In the genomic region with DNA sequence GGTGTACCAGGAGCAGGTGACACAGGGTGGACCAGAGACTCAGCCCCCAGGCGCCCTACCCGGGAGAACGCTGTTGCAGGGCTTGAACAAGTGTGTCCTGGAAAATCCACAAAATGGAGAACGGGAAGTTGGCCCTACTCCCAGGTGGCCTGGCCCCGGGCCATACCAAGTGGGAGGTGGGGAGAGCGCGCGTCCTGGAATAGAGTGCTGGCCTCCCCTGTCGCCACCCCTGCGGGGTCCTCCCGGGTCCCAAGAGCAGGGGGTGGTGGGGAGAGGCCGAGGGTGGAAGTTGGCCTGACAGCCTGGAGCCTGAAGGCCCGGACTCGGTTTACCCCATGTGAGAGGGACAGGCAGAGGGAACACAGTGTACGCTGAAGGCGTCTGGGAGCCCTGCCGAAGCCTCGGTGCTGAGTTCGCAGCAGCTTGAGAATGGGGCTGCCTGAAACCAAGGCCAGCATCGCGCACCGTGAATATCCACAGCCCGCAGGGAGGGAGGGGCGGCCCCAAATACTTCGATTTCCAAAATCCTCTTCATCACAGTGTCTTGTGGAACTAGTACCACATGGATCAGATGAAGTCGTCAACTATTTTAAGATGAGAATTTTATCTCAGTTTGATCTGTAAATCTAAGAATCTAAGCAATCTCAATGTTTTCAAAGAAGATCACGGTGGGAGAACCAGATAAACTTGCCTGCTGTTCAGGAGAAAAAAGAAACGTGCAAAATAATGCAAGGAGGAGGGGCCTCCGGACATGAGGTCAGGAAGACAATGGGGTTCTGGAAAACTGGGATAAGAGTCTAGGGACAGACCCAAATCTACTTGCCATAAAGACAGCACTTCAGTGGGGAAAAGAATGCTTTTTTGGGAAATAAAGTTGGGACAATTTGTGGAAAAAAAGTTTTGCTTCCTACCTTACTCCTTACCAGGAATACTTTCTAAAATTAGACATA, we compare ENCODE assay signal across 9 cellular contexts. TPM values are rescaled to one million over a fixed set of nuclear protein-coding genes. Genes with fewer than 3 reads are reported as not detected.
DNase-seq lines count a peak whose midpoint lies in the region; ATAC-seq, FAIRE-seq and TF ChIP-seq lines count a peak whose summit lies in the region.
"Had no signal": no experiment of that assay in that cellular context is flagged by ENCODE, and none has a peak within 500 bp of the region (broad histone marks: within the 10 kb centered on the region; RNA-seq: fewer than 3 reads in every experiment).

No MANE protein-coding gene starts in this region.

- CTCF ChIA-PET in Calu3 (lab: Charles Lee) (interaction anchor here (0.6 to 1.8 kb wide), 3 partner anchors 9 to 35 kb away, joined by 3 to 10 read pairs (median 4); no protein-coding TSS in a partner anchor), PC-3 (lab: Charles Lee) (no interaction called here)

- DNase-seq in Calu3 (no peak), PC-3 (no peak), epithelial cell of esophagus (ENCODE audit: low read depth) (no peak), nucleus accumbens (lab: John Stamatoyannopoulos, UW) (peak in 29 of 56 donors; percentile 1 to 69 (median 49)), NCI-H524 treated with DMSO at 0.1 percent for 48 hours (lab: John Stamatoyannopoulos, UW) (no peak), kidney tubule cell (ENCODE audit: low spot score) (no peak), GM12892 (ENCODE audit: insufficient read length) (no peak)
- no peak for DNase-seq in activated CD4-positive, CD25-positive, alpha-beta regulatory T cell treated with anti-CD3 and anti-CD28 coated beads, Interleukin-2, amount 50 U/mL, for 72 hours

- H3K9me3 Mint-ChIP-seq in Calu3 (ENCODE audit: low read depth, unreplicated experiment) = no peaks in the 10 kb centered on the region

- H3K27me3 Mint-ChIP-seq in Calu3 (ENCODE audit: unreplicated experiment) = no peaks in the 10 kb centered on the region

- no peaks in the 10 kb centered on the region for H3K9me2 ChIP-seq in PC-3 (replicated peaks; ENCODE audit: low read length)

- no peak for ATAC-seq in PC-3

- FAIRE-seq in GM12892 (lab: Jason Lieb, UNC) = no peak
- FAIRE-seq: colon had no signal

- no peak overlapping the region for H2AFZ ChIP-seq in PC-3 (ENCODE audit: low read length)

- TF ChIP-seq CTCF in Calu3 (IDR thresholded peaks at IDR 0.05; ENCODE audit: unreplicated experiment) (no peak), PC-3 (conservative IDR thresholded peaks at IDR 0.05; ENCODE audit: low read depth, low read length) (no peak), epithelial cell of esophagus (IDR thresholded peaks at IDR 0.05; ENCODE audit: insufficient read depth, low read depth, low read length, missing control alignments) (no peak)

- H3K79me2 ChIP-seq in PC-3 (ENCODE audit: low read length) = peaks cover 38% of the 10 kb centered on the region

- no TSS peak for BruUV-seq in Calu3 (replicated peaks; lab: Mats Ljungman, UMichigan)
- BruUV-seq in PC-3 (replicated peaks; lab: Mats Ljungman, UMichigan) = no TSS peak

- H3F3A ChIP-seq in PC-3 (ENCODE audit: low read length, unreplicated experiment) = no peaks in the 10 kb centered on the region

- no peaks in the 10 kb centered on the region for H3K27me3 ChIP-seq in PC-3 (ENCODE audit: low read length)

- intact Hi-C loops in Calu3 (cut with micrococcal nuclease; ENCODE audit: unreplicated experiment) (no loop called here), PC-3 (cut with micrococcal nuclease) (no loop called here)

- peak overlapping the region; percentile 98 for H3K4me2 ChIP-seq in PC-3 (ENCODE audit: low read length)

- H3K27ac ChIP-seq in PC-3 (ENCODE audit: low read length) = no peak overlapping the region

- H3K9me3 ChIP-seq in PC-3 (ENCODE audit: low read length) = no peaks in the 10 kb centered on the region

- TF ChIP-seq POLR2A in GM12892 (IDR thresholded peaks at IDR 0.05; ENCODE audit: low read depth, low read length) = no peak

- no peaks in the 10 kb centered on the region for H4K20me1 ChIP-seq in PC-3 (ENCODE audit: low read length)

- H3K9ac ChIP-seq in PC-3 (ENCODE audit: low read length) = peak overlapping the region; percentile 90; the same call in 1 of the 2 replicates

- H3K4me3 ChIP-seq in PC-3 (ENCODE audit: low read length) = peak overlapping the region; percentile 93
- H3K4me3 ChIP-seq in epithelial cell of esophagus (ENCODE audit: low read length) = peak overlapping the region; percentile 91

- POLR2A ChIA-PET in PC-3 (lab: Charles Lee; ENCODE audit: unreplicated experiment) = interaction anchor here (0.6 kb wide), 1 partner anchor 16 kb away, joined by 6 read pairs; no protein-coding TSS in a partner anchor

- no peaks in the 10 kb centered on the region for H3K36me3 ChIP-seq in PC-3 (ENCODE audit: low read depth, low read length)

- peaks cover 19% of the 10 kb centered on the region for H3K36me3 Mint-ChIP-seq in Calu3 (ENCODE audit: insufficient read depth, unreplicated experiment)

- H3K4me1 ChIP-seq in PC-3 (ENCODE audit: insufficient read depth, low read length) = peaks cover 10% of the 10 kb centered on the region; the same call in 1 of the 2 replicates

- no peak overlapping the region for H3K27ac Mint-ChIP-seq in Calu3 (ENCODE audit: unreplicated experiment)

- peak overlapping the region; percentile 96 for H3K4me3 Mint-ChIP-seq in Calu3 (ENCODE audit: low read depth, unreplicated experiment)

- H3K4me1 Mint-ChIP-seq in Calu3 (ENCODE audit: low read depth, unreplicated experiment) = peaks cover 8% of the 10 kb centered on the region

RNA-seq across cellular contexts. Expression of a gene that starts 10.4 kb away (rescaled TPM):
- total RNA-seq in Calu3 (2022) (32.3 and 39.0 TPM in 2 replicates), PC-3 (2014; rRNA removed) (15.1 and 20.9 TPM in 2 replicates)
- 4.3 TPM for polyA plus RNA-seq in GM12892 (2012; ENCODE audit: missing spikeins)

RNA-seq across cellular contexts. Expression of a gene that starts 11.5 kb away (rescaled TPM):
- total RNA-seq in Calu3 (2022) (35.2 and 36.9 TPM in 2 replicates), PC-3 (2014; rRNA removed) (101 and 102 TPM in 2 replicates)
- polyA plus RNA-seq in GM12892 (2012; ENCODE audit: missing spikeins) = 5.0 TPM

RNA-seq across cellular contexts. Expression of a gene that starts 25.5 kb away (rescaled TPM):
- total RNA-seq in Calu3 (2022) (34.1 and 39.5 TPM in 2 replicates), PC-3 (2014; rRNA removed) (21.4 and 24.3 TPM in 2 replicates)
- polyA plus RNA-seq in GM12892 (2012; ENCODE audit: missing spikeins) = 9.5 TPM

RNA-seq across cellular contexts. Expression of a gene that starts 31.4 kb away (rescaled TPM):
- total RNA-seq in Calu3 (2022) = 6.7 TPM in 2 replicates
- total RNA-seq in PC-3 (2014; rRNA removed) = 8.4 and 10.3 TPM in 2 replicates
- polyA plus RNA-seq in GM12892 (2012; ENCODE audit: missing spikeins) = not detected

RNA-seq across cellular contexts. Expression of a gene that starts 31.4 kb away (rescaled TPM):
- total RNA-seq in Calu3 (2022) = 64.2 and 80.5 TPM in 2 replicates
- total RNA-seq in PC-3 (2014; rRNA removed) = 61.5 and 73.7 TPM in 2 replicates
- 7.2 TPM for polyA plus RNA-seq in GM12892 (2012; ENCODE audit: missing spikeins)

Comparison
In these comparisons a context has a peak if more than half of its experiments do, and no peak if none do; other contexts are left out.
1. DNase-seq: peak in nucleus accumbens (29 of 56); none in Calu3 (single experiment), PC-3 (single experiment), epithelial cell of esophagus (single experiment), NCI-H524 treated with DMSO at 0.1 percent for 48 hours (single experiment), kidney tubule cell (single experiment), activated CD4-positive, CD25-positive, alpha-beta regulatory T cell treated with anti-CD3 and anti-CD28 coated beads, Interleukin-2, amount 50 U/mL, for 72 hours (single experiment) and GM12892 (single experiment).